ENCODE assay signal across 1 cellular context in the genomic region with DNA sequence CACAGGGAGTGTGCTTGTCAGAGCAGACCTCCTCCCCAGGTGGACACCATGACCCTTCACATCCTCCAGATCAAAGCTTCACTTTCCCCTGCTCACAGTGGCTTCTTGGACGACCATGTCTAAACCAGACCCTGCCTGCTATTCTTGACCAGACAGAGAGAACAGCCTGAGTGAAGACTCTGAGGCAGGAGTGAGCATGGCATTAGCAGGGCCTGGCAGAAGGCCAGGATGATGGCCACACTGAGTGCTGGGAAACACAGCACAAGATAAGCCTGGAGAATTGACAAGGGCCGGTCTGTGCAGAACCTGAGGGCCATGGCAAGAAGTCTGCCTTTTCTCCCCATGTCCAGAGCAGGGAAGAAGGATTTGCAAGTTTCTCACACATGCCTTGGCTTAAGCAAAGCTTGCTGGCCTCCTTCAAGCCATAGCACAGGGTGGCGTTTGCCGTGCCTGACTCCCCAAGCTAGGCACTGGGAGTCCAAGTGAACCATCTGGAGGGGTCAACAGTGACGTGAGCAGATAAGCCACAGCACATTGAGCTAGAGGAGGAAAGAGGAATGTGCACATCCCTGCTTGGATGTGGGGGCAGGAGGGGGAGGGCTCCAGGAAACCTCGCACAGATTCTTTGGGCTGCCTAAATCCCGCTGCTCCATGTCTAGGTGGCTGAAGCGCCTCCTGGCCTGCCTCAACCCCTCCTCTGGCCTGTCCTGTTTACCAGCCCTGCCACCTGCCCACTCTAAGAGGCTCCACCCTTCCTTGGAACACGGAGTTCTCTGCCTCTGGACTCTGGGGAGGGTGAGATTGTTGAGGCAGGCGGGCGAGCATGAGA.
TF ChIP-seq lines count a peak whose summit lies in the region.

No MANE protein-coding gene starts in this region.

TF ChIP-seq in SK-N-SH treated with all-trans-retinoic acid at 6 μM for 48 hours, 23 proteins besides CTCF, POLR2A, EP300 and RAD21 (continued from another document):
- TF ChIP-seq, protein P1, sequence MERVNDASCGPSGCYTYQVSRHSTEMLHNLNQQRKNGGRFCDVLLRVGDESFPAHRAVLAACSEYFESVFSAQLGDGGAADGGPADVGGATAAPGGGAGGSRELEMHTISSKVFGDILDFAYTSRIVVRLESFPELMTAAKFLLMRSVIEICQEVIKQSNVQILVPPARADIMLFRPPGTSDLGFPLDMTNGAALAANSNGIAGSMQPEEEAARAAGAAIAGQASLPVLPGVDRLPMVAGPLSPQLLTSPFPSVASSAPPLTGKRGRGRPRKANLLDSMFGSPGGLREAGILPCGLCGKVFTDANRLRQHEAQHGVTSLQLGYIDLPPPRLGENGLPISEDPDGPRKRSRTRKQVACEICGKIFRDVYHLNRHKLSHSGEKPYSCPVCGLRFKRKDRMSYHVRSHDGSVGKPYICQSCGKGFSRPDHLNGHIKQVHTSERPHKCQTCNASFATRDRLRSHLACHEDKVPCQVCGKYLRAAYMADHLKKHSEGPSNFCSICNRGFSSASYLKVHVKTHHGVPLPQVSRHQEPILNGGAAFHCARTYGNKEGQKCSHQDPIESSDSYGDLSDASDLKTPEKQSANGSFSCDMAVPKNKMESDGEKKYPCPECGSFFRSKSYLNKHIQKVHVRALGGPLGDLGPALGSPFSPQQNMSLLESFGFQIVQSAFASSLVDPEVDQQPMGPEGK (CRISPR knock-in tag; IDR thresholded peaks at IDR 0.05; ENCODE audit: borderline replicate concordance): no peak
- no peak for TF ChIP-seq BACH2 (CRISPR knock-in tag; IDR thresholded peaks at IDR 0.05; ENCODE audit: borderline replicate concordance)
TF ChIP-seq in SK-N-SH treated with all-trans-retinoic acid at 6 μM for 48 hours: peak in this region for 0.
